Comparison of ENCODE assay signal across 11 cellular contexts in the genomic region with DNA sequence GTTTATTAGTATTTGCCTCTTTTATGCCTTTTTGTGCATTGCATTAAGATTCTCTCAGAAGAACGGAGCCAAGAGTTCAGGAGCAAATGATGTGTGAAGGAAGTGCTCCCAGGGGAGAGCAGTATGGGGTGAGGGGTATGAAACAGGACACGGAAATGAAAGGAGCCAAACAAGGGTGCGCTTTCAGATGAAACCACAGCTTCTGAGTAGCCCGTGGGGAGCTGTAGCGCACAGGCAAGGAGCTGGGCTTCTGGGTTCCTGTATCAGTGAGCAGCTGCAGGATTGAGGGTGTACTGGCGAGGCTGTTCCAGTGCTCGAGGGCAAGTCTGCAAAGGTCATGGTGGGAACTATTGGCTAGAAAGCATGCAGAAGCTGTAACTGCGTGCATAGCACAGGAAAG. TPM values are rescaled to one million over a fixed set of nuclear protein-coding genes. Genes with fewer than 3 reads are reported as not detected.
DNase-seq lines count a peak whose midpoint lies in the region; ATAC-seq and TF ChIP-seq lines count a peak whose summit lies in the region.
"Had no signal": no experiment of that assay in that cellular context is flagged by ENCODE, and none has a peak within 500 bp of the region (broad histone marks: within the 10 kb centered on the region; RNA-seq: fewer than 3 reads in every experiment).

No MANE protein-coding gene starts in this region.

- peak overlapping the region; percentile 53; the same call in 1 of the 2 replicates for H2AFZ ChIP-seq in GM23338
- H2AFZ ChIP-seq: parathyroid adenoma had no signal

- TF ChIP-seq CTCF in GM23338 (conservative IDR thresholded peaks at IDR 0.05; ENCODE audit: low read depth in 2 of 2) (no peak), glutamatergic neuron (IDR thresholded peaks at IDR 0.05; ENCODE audit: partially characterized antibody, unreplicated experiment) (no peak)

- no peaks in the 10 kb centered on the region for H3K36me3 ChIP-seq in GM23338 (ENCODE audit: insufficient read depth)

- no peak overlapping the region for H3K27ac ChIP-seq in GM23338 (ENCODE audit: low read depth)
- H3K27ac ChIP-seq: parathyroid adenoma had no signal

- peaks cover 17% of the 10 kb centered on the region for H3K4me1 Mint-ChIP-seq in GM23338
- peaks cover 25% of the 10 kb centered on the region for H3K4me1 Mint-ChIP-seq in glutamatergic neuron (ENCODE audit: low read depth, unreplicated experiment)

- ATAC-seq in GM18508 (IDR thresholded peaks at IDR 0.05; ENCODE audit: insufficient read depth, unreplicated experiment) (peak; percentile 66), GM23338 (peak; percentile 68)
- ATAC-seq: activated CD8-positive, alpha-beta T cell treated with anti-CD3 and anti-CD28 coated beads for 36 hours had no signal

- no peaks in the 10 kb centered on the region for H3K27me3 ChIP-seq in GM23338 (ENCODE audit: insufficient read depth)

- peaks cover 12% of the 10 kb centered on the region for H3K4me1 ChIP-seq in GM23338 (ENCODE audit: insufficient read depth)
- H3K4me1 ChIP-seq: parathyroid adenoma had no signal

- H3K4me3 Mint-ChIP-seq in GM23338, result no peak overlapping the region; the same call in 2 of the 3 replicates
- peak overlapping the region; percentile 26 for H3K4me3 Mint-ChIP-seq in glutamatergic neuron (ENCODE audit: unreplicated experiment)
- H3K4me3 Mint-ChIP-seq: activated CD8-positive, alpha-beta T cell treated with anti-CD3 and anti-CD28 coated beads for 36 hours had no signal

- H3K4me2 ChIP-seq in GM23338, result 0 out of 2 replicates have a peak overlapping the region, but pooled peaks have one; percentile 20

- no peaks in the 10 kb centered on the region for H3K9me3 Mint-ChIP-seq in GM23338
- peaks cover 9% of the 10 kb centered on the region for H3K9me3 Mint-ChIP-seq in glutamatergic neuron (ENCODE audit: unreplicated experiment)
- H3K9me3 Mint-ChIP-seq: activated CD8-positive, alpha-beta T cell treated with anti-CD3 and anti-CD28 coated beads for 36 hours had no signal

- H3K79me2 ChIP-seq in GM23338 (replicated peaks; ENCODE audit: insufficient read depth), result no peaks in the 10 kb centered on the region
- H3K79me2 ChIP-seq: parathyroid adenoma had no signal

- no peak overlapping the region for H3K4me3 ChIP-seq in GM23338

- no peaks in the 10 kb centered on the region for H4K20me1 ChIP-seq in GM23338 (replicated peaks; ENCODE audit: insufficient read depth)

- H3K9me2 ChIP-seq in GM23338 (ENCODE audit: insufficient read depth), result no peaks in the 10 kb centered on the region

- H3K27ac Mint-ChIP-seq in GM23338, result peak overlapping the region; percentile 45; the same call in 1 of the 2 replicates
- H3K27ac Mint-ChIP-seq in glutamatergic neuron (ENCODE audit: unreplicated experiment), result peak overlapping the region; percentile 60
- H3K27ac Mint-ChIP-seq: activated CD8-positive, alpha-beta T cell treated with anti-CD3 and anti-CD28 coated beads for 36 hours had no signal

- H3F3A ChIP-seq in GM23338 (replicated peaks; ENCODE audit: low read depth), result no peaks in the 10 kb centered on the region

- DNase-seq in GM23338 (ENCODE audit: low spot score) (peak; percentile 27), NAMALWA (ENCODE audit: low spot score) (peak; percentile 58), glutamatergic neuron (peak; percentile 41), NCI-H1048 (lab: John Stamatoyannopoulos, UW) (no peak), medulla oblongata (ENCODE audit: extremely low spot score) (no peak), GOT3 (lab: John Stamatoyannopoulos, UW) (no peak)
- DNase-seq in activated CD4-positive, alpha-beta T cell treated with anti-CD3 and anti-CD28 coated beads for 4 hours, result no peak
- DNase-seq: activated CD8-positive, alpha-beta T cell treated with anti-CD3 and anti-CD28 coated beads for 36 hours; GF-D8 had no signal

- H3K27me3 Mint-ChIP-seq in GM23338 (ENCODE audit: insufficient read depth, low read depth, poor library complexity) (peaks cover 2% of the 10 kb centered on the region), glutamatergic neuron (ENCODE audit: unreplicated experiment) (no peaks in the 10 kb centered on the region)

- H3K36me3 Mint-ChIP-seq in GM23338 (ENCODE audit: low read depth) (peaks cover 4% of the 10 kb centered on the region; the same call in 2 of the 3 replicates), glutamatergic neuron (ENCODE audit: unreplicated experiment) (peaks cover 4% of the 10 kb centered on the region)

TF ChIP-seq in GM23338, 12 proteins besides CTCF, POLR2A, EP300 and RAD21 (continues in another document):
- no peak for TF ChIP-seq ZNF331 (CRISPR knock-in tag; IDR thresholded peaks at IDR 0.05; ENCODE audit: low read depth)
- TF ChIP-seq NANOG (IDR thresholded peaks at IDR 0.05; ENCODE audit: borderline replicate concordance), result no peak
- TF ChIP-seq, protein P1, sequence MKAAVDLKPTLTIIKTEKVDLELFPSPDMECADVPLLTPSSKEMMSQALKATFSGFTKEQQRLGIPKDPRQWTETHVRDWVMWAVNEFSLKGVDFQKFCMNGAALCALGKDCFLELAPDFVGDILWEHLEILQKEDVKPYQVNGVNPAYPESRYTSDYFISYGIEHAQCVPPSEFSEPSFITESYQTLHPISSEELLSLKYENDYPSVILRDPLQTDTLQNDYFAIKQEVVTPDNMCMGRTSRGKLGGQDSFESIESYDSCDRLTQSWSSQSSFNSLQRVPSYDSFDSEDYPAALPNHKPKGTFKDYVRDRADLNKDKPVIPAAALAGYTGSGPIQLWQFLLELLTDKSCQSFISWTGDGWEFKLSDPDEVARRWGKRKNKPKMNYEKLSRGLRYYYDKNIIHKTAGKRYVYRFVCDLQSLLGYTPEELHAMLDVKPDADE (IDR thresholded peaks at IDR 0.05), result no peak
- no peak for TF ChIP-seq STAT1 (IDR thresholded peaks at IDR 0.05; ENCODE audit: unreplicated experiment)
- TF ChIP-seq ZNF462 (CRISPR knock-in tag; IDR thresholded peaks at IDR 0.05), result no peak
- no peak for TF ChIP-seq EZH2phosphoT487 (IDR thresholded peaks at IDR 0.05; ENCODE audit: unreplicated experiment)
- TF ChIP-seq POLR2AphosphoS5 (IDR thresholded peaks at IDR 0.05; ENCODE audit: low read depth), result no peak

RNA-seq across cellular contexts. Expression of gene ANKEF1, which starts 25.4 kb away (rescaled TPM):
- 8.8 and 9.7 TPM in 2 replicates for total RNA-seq in GM23338 (2014; rRNA removed; shearing (Covaris generic))
- 4.6 and 4.7 TPM in 2 replicates for polyA plus RNA-seq in GM23338 (2016; fragmentation: Nextera tagmentation; extraction: Ambion mirVana)
- 4.3 TPM for total RNA-seq in glutamatergic neuron (ENCODE audit: unreplicated experiment)

Comparison
In these comparisons a context has a peak if more than half of its experiments do, and no peak if none do; other contexts are left out.
1. DNase-seq: peak in GM23338 (single experiment), NAMALWA (single experiment) and glutamatergic neuron (single experiment); none in NCI-H1048 (single experiment), activated CD4-positive, alpha-beta T cell treated with anti-CD3 and anti-CD28 coated beads for 4 hours (0 of 2), medulla oblongata (single experiment) and GOT3 (single experiment).